In genomic region chr2:25402477-25402876, GRCh38 we compare ENCODE assay signal across 11 cellular contexts.
DNase-seq lines count a peak whose midpoint lies in the region; ATAC-seq, FAIRE-seq and TF ChIP-seq lines count a peak whose summit lies in the region.
"Had no signal": no experiment of that assay in that cellular context is flagged by ENCODE, and none has a peak within 500 bp of the region (broad histone marks: within the 10 kb centered on the region; RNA-seq: fewer than 3 reads in every experiment).

No MANE protein-coding gene starts in this region.

- peak; percentile 100 for FAIRE-seq in GM19239 (lab: Jason Lieb, UNC)
- FAIRE-seq: bronchial epithelial cell had no signal

- no peak overlapping the region for H3K4me3 Mint-ChIP-seq in T-helper 17 cell

- H3K27ac Mint-ChIP-seq in T-helper 17 cell, result no peak overlapping the region

- peaks cover 11% of the 10 kb centered on the region for H3K4me1 Mint-ChIP-seq in T-helper 17 cell

- intact Hi-C loops in Right ventricle myocardium inferior (cut with DNase I) (no loop called here), cardiac septum (cut with DNase I) (no loop called here)

- H3K27me3 Mint-ChIP-seq in T-helper 17 cell, result no peaks in the 10 kb centered on the region

- H3K9me3 ChIP-seq in T-helper 17 cell (ENCODE audit: control insufficient read depth, low read length, poor library complexity, severe bottlenecking), result no peaks in the 10 kb centered on the region

- ATAC-seq in HG03039 (IDR thresholded peaks at IDR 0.05; ENCODE audit: unreplicated experiment) (peak; percentile 54), T-helper 17 cell (peak; percentile 23), GM21423 (IDR thresholded peaks at IDR 0.05; ENCODE audit: unreplicated experiment) (no peak), Right ventricle myocardium inferior (no peak)

- peak; percentile 53 for DNase-seq in GM10266 (ENCODE audit: extremely low spot score)
- no peak for DNase-seq in GM19239 (ENCODE audit: insufficient read length, low spot score)
- no peak for DNase-seq in T-helper 17 cell
- no peak for DNase-seq in Right ventricle myocardium inferior (ENCODE audit: missing footprints)
- DNase-seq in cardiac septum (ENCODE audit: low spot score), result no peak
- no peak for DNase-seq in T-helper 9 cell
- DNase-seq: Calu3, nucleus accumbens had no signal

- peaks cover 4% of the 10 kb centered on the region for H3K36me3 Mint-ChIP-seq in T-helper 17 cell (ENCODE audit: low read depth)

- no peak for TF ChIP-seq CTCF in GM10266 (IDR thresholded peaks at IDR 0.05; ENCODE audit: control insufficient read depth, insufficient read depth, low read depth, missing control alignments)

Comparison
In these comparisons a context has a peak if more than half of its experiments do, and no peak if none do; other contexts are left out.
1. ATAC-seq: peak in HG03039 (single experiment) and T-helper 17 cell (single experiment); none in GM21423 (single experiment) and Right ventricle myocardium inferior (single experiment).